9 cellular contexts compared by ENCODE assay signal in genomic region chr13:33799950-33800592, GRCh38. TPM values are rescaled to one million over a fixed set of nuclear protein-coding genes. Genes with fewer than 3 reads are reported as not detected.
DNase-seq lines count a peak whose midpoint lies in the region; TF ChIP-seq lines count a peak whose summit lies in the region.
"Had no signal": no experiment of that assay in that cellular context is flagged by ENCODE, and none has a peak within 500 bp of the region (broad histone marks: within the 10 kb centered on the region; RNA-seq: fewer than 3 reads in every experiment).

No MANE protein-coding gene starts in this region.

- H3K27me3 ChIP-seq in prostate gland (replicated peaks; ENCODE audit: insufficient read depth) (no peaks in the 10 kb centered on the region), thyroid gland (no peaks in the 10 kb centered on the region)

- TF ChIP-seq POLR2A in prostate gland (IDR thresholded peaks at IDR 0.05) (no peak), thyroid gland (IDR thresholded peaks at IDR 0.05) (no peak), lower leg skin (IDR thresholded peaks at IDR 0.05) (no peak)

- intact Hi-C loops in prostate gland (cut with DNase I) (loop anchor here (10.0 kb wide), 2 partner anchors 275 to 1355 kb away; no protein-coding TSS in a partner anchor), thyroid gland (cut with DNase I) (no loop called here), lower leg skin (cut with DNase I; ENCODE audit: low total_unique reads) (no loop called here)

- H3K9me3 ChIP-seq in prostate gland: no peaks in the 10 kb centered on the region
- no peaks in the 10 kb centered on the region for H3K9me3 ChIP-seq in thyroid gland

- H3K4me3 ChIP-seq in epithelial cell of proximal tubule (ENCODE audit: low read depth, low read length) (no peak overlapping the region), prostate gland (no peak overlapping the region), thyroid gland (replicated peaks in 1 of 3) (no peak overlapping the region), lower leg skin (ENCODE audit: low read depth, poor library complexity, severe bottlenecking) (no peak overlapping the region)

- 35% methylated on average over 6 of the region's 6 CpGs for WGBS in prostate gland
- 39 to 41% methylated on average over 6 of the region's 6 CpGs for WGBS in thyroid gland, 2 donors
- 44 to 49% methylated on average over 6 of the region's 6 CpGs for WGBS in lower leg skin, 2 donors

- no peak overlapping the region for H3K27ac ChIP-seq in prostate gland
- H3K27ac ChIP-seq in thyroid gland: no peak overlapping the region

- H3K4me1 ChIP-seq in prostate gland (replicated peaks) (no peaks in the 10 kb centered on the region), thyroid gland (no peaks in the 10 kb centered on the region)

- H3K36me3 ChIP-seq in prostate gland (no peaks in the 10 kb centered on the region), thyroid gland (no peaks in the 10 kb centered on the region)

- TF ChIP-seq CTCF in epithelial cell of proximal tubule (conservative IDR thresholded peaks at IDR 0.05; ENCODE audit: low read depth, low read length): peak; percentile 57
- TF ChIP-seq CTCF in prostate gland (IDR thresholded peaks at IDR 0.05): peak in 3 of 4 experiments; percentile 25 to 41 (median 32)
- TF ChIP-seq CTCF in thyroid gland (IDR thresholded peaks at IDR 0.05): peak in 3 of 6 experiments; percentile 33 to 40 (median 38)
- no peak for TF ChIP-seq CTCF in lower leg skin (IDR thresholded peaks at IDR 0.05)

- DNase-seq in NCI-H1105 treated with DMSO at 0.1 percent for 48 hours (lab: John Stamatoyannopoulos, UW) (peak; percentile 21), NCI-H1105 (lab: John Stamatoyannopoulos, UW) (no peak), NCI-H2227 (lab: John Stamatoyannopoulos, UW; ENCODE audit: unreplicated experiment) (peak; percentile 7), epithelial cell of proximal tubule (ENCODE audit: low read depth) (peak; percentile 3), prostate gland (ENCODE audit: low spot score) (no peak), mesenteric fat pad (ENCODE audit: low spot score) (no peak), thyroid gland (no peak), lower leg skin (ENCODE audit: low spot score in 2 of 2) (no peak)
- DNase-seq: naive B cell had no signal

RNA-seq across cellular contexts. Expression of gene RFC3, which starts 17.9 kb away (rescaled TPM):
- total RNA-seq in epithelial cell of proximal tubule (45.1 and 55.6 TPM in 2 replicates), prostate gland (10 to 100 TPM; 11.2 to 16.3 TPM), mesenteric fat pad (4.7 TPM), thyroid gland (10 to 100 TPM in 2 of 4 donors, 1 to 10 TPM in 2; 7.4 to 13.3 (median 9.8) TPM), lower leg skin (1 to 10 TPM; 6.5 to 9.9 (median 8.8) TPM)

Comparison
In these comparisons a context has a peak if more than half of its experiments do, and no peak if none do; other contexts are left out.
1. DNase-seq: peak in NCI-H1105 treated with DMSO at 0.1 percent for 48 hours (single experiment), NCI-H2227 (single experiment) and epithelial cell of proximal tubule (single experiment); none in NCI-H1105 (single experiment), prostate gland (single experiment), mesenteric fat pad (single experiment), thyroid gland (0 of 2) and lower leg skin (0 of 2).
2. CTCF ChIP-seq: peak in epithelial cell of proximal tubule (single experiment) and prostate gland (3 of 4); none in lower leg skin (0 of 3).